In genomic region chr7:27945356-27945755, GRCh38 we compare ENCODE assay signal across 25 cellular contexts.
A peak's percentile ranks its signal among the peaks of the same experiment; 100 is the strongest.
DNase-seq lines count a peak whose midpoint lies in the region; ATAC-seq, FAIRE-seq and TF ChIP-seq lines count a peak whose summit lies in the region.
"Had no signal": no experiment of that assay in that cellular context is flagged by ENCODE, and none has a peak within 500 bp of the region (broad histone marks: within the 10 kb centered on the region; RNA-seq: fewer than 3 reads in every experiment).

No MANE protein-coding gene starts in this region.

- dilution Hi-C loops in mammary epithelial cell (cut with HindIII; ENCODE audit: low sequenced_read_pairs) = no loop called here

- H3K36me3 ChIP-seq in breast epithelium (no peaks in the 10 kb centered on the region), mammary epithelial cell (ENCODE audit: insufficient read depth, low read length) (no peaks in the 10 kb centered on the region), psoas muscle (ENCODE audit: insufficient read depth in 1 of 2, low read depth in 1 of 2) (no peaks in the 10 kb centered on the region), suprapubic skin (no peaks in the 10 kb centered on the region), left lung (no peaks in the 10 kb centered on the region), PC-3 (ENCODE audit: low read depth, low read length) (no peaks in the 10 kb centered on the region)
- H3K36me3 ChIP-seq: MG63 had no signal

- H3K4me1 Mint-ChIP-seq in glutamatergic neuron (ENCODE audit: low read depth, unreplicated experiment) = peaks cover 67% of the 10 kb centered on the region

- peak overlapping the region; percentile 2 for H3K4me3 Mint-ChIP-seq in glutamatergic neuron (ENCODE audit: unreplicated experiment)
- H3K4me3 Mint-ChIP-seq: B cell had no signal

- H4K20me1 ChIP-seq in mammary epithelial cell (ENCODE audit: insufficient read depth, low read length) (no peaks in the 10 kb centered on the region), PC-3 (ENCODE audit: low read length) (no peaks in the 10 kb centered on the region)

- no peak overlapping the region for H3K4me3 ChIP-seq in breast epithelium
- no peak overlapping the region for H3K4me3 ChIP-seq in mammary epithelial cell (replicated peaks in 1 of 3; ENCODE audit: insufficient read depth in 1 of 3, low read depth in 2 of 3, low read length in 3 of 3)
- no peak overlapping the region for H3K4me3 ChIP-seq in psoas muscle
- H3K4me3 ChIP-seq in suprapubic skin = no peak overlapping the region
- H3K4me3 ChIP-seq in left lung = no peak overlapping the region
- no peak overlapping the region for H3K4me3 ChIP-seq in PC-3 (ENCODE audit: low read length)
- H3K4me3 ChIP-seq: MG63 had no signal

- no peak for FAIRE-seq in H54 (lab: Jason Lieb, UNC)

- POLR2A ChIA-PET in PC-3 (lab: Charles Lee; ENCODE audit: unreplicated experiment) = no interaction called here

- peaks cover 4% of the 10 kb centered on the region for H3K9me3 Mint-ChIP-seq in glutamatergic neuron (ENCODE audit: unreplicated experiment)

- H2AFZ ChIP-seq in mammary epithelial cell (ENCODE audit: low read depth, low read length) (no peak overlapping the region), PC-3 (ENCODE audit: low read length) (no peak overlapping the region)

- TF ChIP-seq EP300 in suprapubic skin (IDR thresholded peaks at IDR 0.05) = no peak

- ATAC-seq in psoas muscle (peak; percentile 6 to 34 (median 18)), left lung (no peak), PC-3 (no peak)
- ATAC-seq: Panc1 had no signal

- DNase-seq in breast epithelium (ENCODE audit: low spot score in 2 of 2) (no peak), mammary epithelial cell (no peak), glutamatergic neuron (no peak), psoas muscle (no peak), suprapubic skin (ENCODE audit: low spot score in 2 of 2) (no peak), H54 (ENCODE audit: insufficient read length, low spot score) (no peak), left lung (no peak), PC-3 (no peak)
- DNase-seq: Calu3, DMS153, DND-41, GOT3, HCEC 1CT, KG1, MG63, NCI-H1105 treated with DMSO at 0.1 percent for 48 hours, NCI-H146, NCI-H2029, NCI-H446 treated with DMSO at 0.1 percent for 48 hours, NCI-H526 treated with DMSO at 0.1 percent for 48 hours, SHP77 had no signal

- BruUV-seq in mammary epithelial cell (replicated peaks; lab: Mats Ljungman, UMichigan) (no TSS peak), PC-3 (replicated peaks; lab: Mats Ljungman, UMichigan) (no TSS peak)

- 100% methylated on average over 4 of the region's 4 CpGs for WGBS in mammary epithelial cell (ENCODE audit: low coverage, missing lambda C conversion rate)
- 51 to 71% (median 55%) methylated on average over 4 of the region's 4 CpGs for WGBS in psoas muscle, 3 donors
- WGBS in suprapubic skin = 84% methylated on average over 4 of the region's 4 CpGs

- CTCF ChIA-PET in mammary epithelial cell (lab: Charles Lee; ENCODE audit: low non-redundant PET) = no interaction called here
- CTCF ChIA-PET in PC-3 (lab: Charles Lee) = no interaction called here

- no peaks in the 10 kb centered on the region for H3K9me2 ChIP-seq in PC-3 (replicated peaks; ENCODE audit: low read length)

- H3K4me1 ChIP-seq in breast epithelium (no peaks in the 10 kb centered on the region), mammary epithelial cell (ENCODE audit: insufficient read depth, low read length) (no peaks in the 10 kb centered on the region), psoas muscle (peaks cover 29% of the 10 kb centered on the region), suprapubic skin (peaks cover 9% of the 10 kb centered on the region), left lung (no peaks in the 10 kb centered on the region), PC-3 (ENCODE audit: insufficient read depth, low read length) (no peaks in the 10 kb centered on the region)

- H3K79me2 ChIP-seq in mammary epithelial cell (ENCODE audit: insufficient read depth, low read length) (no peaks in the 10 kb centered on the region), PC-3 (ENCODE audit: low read length) (no peaks in the 10 kb centered on the region)

- peak overlapping the region; percentile 30 for H3K27ac Mint-ChIP-seq in glutamatergic neuron (ENCODE audit: unreplicated experiment)
- H3K27ac Mint-ChIP-seq: B cell had no signal

- peak overlapping the region; percentile 23 to 70 for H3K27ac ChIP-seq in breast epithelium
- no peak overlapping the region for H3K27ac ChIP-seq in mammary epithelial cell (ENCODE audit: insufficient read depth, low read depth, low read length)
- H3K27ac ChIP-seq in psoas muscle = peak overlapping the region; percentile 74
- peak overlapping the region; percentile 28 for H3K27ac ChIP-seq in suprapubic skin
- no peak overlapping the region for H3K27ac ChIP-seq in left lung
- H3K27ac ChIP-seq in PC-3 (ENCODE audit: low read length) = no peak overlapping the region
- H3K27ac ChIP-seq: 22Rv1, RWPE1 had no signal

- intact Hi-C loops in breast epithelium (cut with DNase I; ENCODE audit: low total_unique reads) (no loop called here), mammary epithelial cell (cut with micrococcal nuclease) (no loop called here), psoas muscle (cut with DNase I) (no loop called here), left lung (cut with DNase I) (no loop called here), PC-3 (cut with micrococcal nuclease) (no loop called here)

- TF ChIP-seq POLR2A in breast epithelium (IDR thresholded peaks at IDR 0.05) (no peak), suprapubic skin (IDR thresholded peaks at IDR 0.05) (no peak), H54 (IDR thresholded peaks at IDR 0.05; ENCODE audit: low read depth, low read length) (no peak)

- H3K9ac ChIP-seq in mammary epithelial cell (ENCODE audit: insufficient read depth, low read length) (no peak overlapping the region), PC-3 (ENCODE audit: low read length) (no peak overlapping the region)

- H3K9me3 ChIP-seq in breast epithelium = no peaks in the 10 kb centered on the region
- H3K9me3 ChIP-seq in mammary epithelial cell (replicated peaks; ENCODE audit: insufficient read depth, low read length) = no peaks in the 10 kb centered on the region
- H3K9me3 ChIP-seq in psoas muscle = no peaks in the 10 kb centered on the region
- no peaks in the 10 kb centered on the region for H3K9me3 ChIP-seq in suprapubic skin
- no peaks in the 10 kb centered on the region for H3K9me3 ChIP-seq in left lung
- no peaks in the 10 kb centered on the region for H3K9me3 ChIP-seq in PC-3 (ENCODE audit: low read length)
- H3K9me3 ChIP-seq: MG63 had no signal

- H3K27me3 ChIP-seq in breast epithelium (no peaks in the 10 kb centered on the region), mammary epithelial cell (ENCODE audit: insufficient read depth, low read length) (no peaks in the 10 kb centered on the region), psoas muscle (ENCODE audit: insufficient read depth in 3 of 3, low read length in 2 of 3) (peaks cover 0 to 1% (median 0%) of the 10 kb centered on the region in 3 donors), suprapubic skin (no peaks in the 10 kb centered on the region), left lung (no peaks in the 10 kb centered on the region), PC-3 (ENCODE audit: low read length) (no peaks in the 10 kb centered on the region)
- H3K27me3 ChIP-seq: MG63 had no signal

- H3K4me2 ChIP-seq in mammary epithelial cell (ENCODE audit: insufficient read depth, low read depth, low read length) (no peak overlapping the region), PC-3 (ENCODE audit: low read length) (no peak overlapping the region)

- no peaks in the 10 kb centered on the region for H3K27me3 Mint-ChIP-seq in glutamatergic neuron (ENCODE audit: unreplicated experiment)
- H3K27me3 Mint-ChIP-seq: B cell had no signal

- no peaks in the 10 kb centered on the region for H3K36me3 Mint-ChIP-seq in glutamatergic neuron (ENCODE audit: unreplicated experiment)

- no peaks in the 10 kb centered on the region for H3F3A ChIP-seq in PC-3 (ENCODE audit: low read length, unreplicated experiment)

- in situ Hi-C loops in mammary epithelial cell (cut with MboI; ENCODE audit: low sequenced_read_pairs in 2 of 2) = no loop called here

- TF ChIP-seq CTCF in breast epithelium (IDR thresholded peaks at IDR 0.05) (no peak), mammary epithelial cell (conservative IDR thresholded peaks at IDR 0.05 in 1 of 2, IDR thresholded peaks at IDR 0.05 in 1 of 2; ENCODE audit: extremely low read depth in 1 of 2, insufficient read depth in 1 of 2, low read depth in 1 of 2, low read length in 2 of 2) (no peak), glutamatergic neuron (IDR thresholded peaks at IDR 0.05; ENCODE audit: partially characterized antibody, unreplicated experiment) (no peak), psoas muscle (IDR thresholded peaks at IDR 0.05) (no peak), suprapubic skin (IDR thresholded peaks at IDR 0.05) (no peak), left lung (IDR thresholded peaks at IDR 0.05) (no peak), PC-3 (conservative IDR thresholded peaks at IDR 0.05; ENCODE audit: low read depth, low read length) (no peak)

Comparison
In these comparisons a context has a peak if more than half of its experiments do, and no peak if none do; other contexts are left out.
1. H3K27ac ChIP-seq: peak in breast epithelium (2 of 2), psoas muscle (single experiment) and suprapubic skin (single experiment); none in mammary epithelial cell (single experiment), left lung (0 of 2) and PC-3 (single experiment).
2. ATAC-seq: peak in psoas muscle (4 of 4); none in left lung (single experiment) and PC-3 (single experiment).